Comparison of ENCODE assay signal across 13 cellular contexts in the genomic region with DNA sequence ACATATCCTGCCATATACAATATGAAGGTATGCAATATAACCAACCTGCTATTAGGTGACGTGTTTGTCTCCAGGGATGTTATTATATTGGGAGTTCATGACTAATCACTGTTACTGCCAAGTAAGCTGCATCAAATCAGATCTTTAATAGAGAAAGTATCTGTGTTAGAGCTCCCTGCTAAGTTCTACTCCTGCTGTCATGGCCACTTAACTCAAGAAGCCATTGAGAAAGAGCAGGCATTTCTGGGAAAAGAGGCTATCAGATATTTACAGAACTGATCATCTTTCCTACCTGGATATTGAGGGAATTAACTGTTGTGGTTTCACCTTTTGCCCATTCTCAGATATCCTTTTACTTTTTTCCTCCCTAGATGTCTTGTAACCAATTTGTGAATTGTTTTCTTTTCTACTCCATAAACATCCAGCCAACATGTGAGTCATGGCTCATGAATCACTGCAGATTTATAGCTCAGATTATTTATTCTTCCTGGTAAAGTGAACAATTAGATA.
A peak's percentile ranks its signal among the peaks of the same experiment; 100 is the strongest.
DNase-seq lines count a peak whose midpoint lies in the region; ATAC-seq and TF ChIP-seq lines count a peak whose summit lies in the region.
"Had no signal": no experiment of that assay in that cellular context is flagged by ENCODE, and none has a peak within 500 bp of the region (broad histone marks: within the 10 kb centered on the region; RNA-seq: fewer than 3 reads in every experiment).

No MANE protein-coding gene starts in this region.

- no peak for ATAC-seq in HG02884 (IDR thresholded peaks at IDR 0.05; ENCODE audit: unreplicated experiment)
- ATAC-seq: activated T-cell treated with anti-CD3 and anti-CD28 coated beads, Interleukin-2, amount 50 U/mL, for 4 hours; GM12878 had no signal

- intact Hi-C loops in posterior cingulate gyrus (cut with DNase I), result no loop called here

- H3K9me3 Mint-ChIP-seq in nephron progenitor cell, result peaks cover 8% of the 10 kb centered on the region

- no peaks in the 10 kb centered on the region for H3K27me3 Mint-ChIP-seq in nephron progenitor cell (ENCODE audit: low read depth, poor library complexity)

- H3K36me3 Mint-ChIP-seq in nephron progenitor cell (ENCODE audit: low read depth), result no peaks in the 10 kb centered on the region

- peak overlapping the region; percentile 88 for H3K27ac Mint-ChIP-seq in nephron progenitor cell

- H3K4me3 Mint-ChIP-seq in nephron progenitor cell, result no peak overlapping the region
- H3K4me3 Mint-ChIP-seq: activated T-cell treated with anti-CD3 and anti-CD28 coated beads, Interleukin-2, amount 50 U/mL, for 4 hours had no signal

- TF ChIP-seq CTCF in nephron progenitor cell (IDR thresholded peaks at IDR 0.05), result no peak

- peaks cover 44% of the 10 kb centered on the region for H3K4me1 Mint-ChIP-seq in nephron progenitor cell

- DNase-seq in DMS79 treated with DMSO at 0.1 percent for 48 hours (lab: John Stamatoyannopoulos, UW) (peak; percentile 86), NCI-H187 treated with DMSO at 0.1 percent for 48 hours (lab: John Stamatoyannopoulos, UW) (peak; percentile 44), astrocyte of the hippocampus (ENCODE audit: low read depth, low spot score) (peak; percentile 78), nephron progenitor cell (no peak), posterior cingulate gyrus (no peak), ecto neural progenitor cell (ENCODE audit: low spot score) (no peak), NCI-H524 treated with DMSO at 0.1 percent for 48 hours (lab: John Stamatoyannopoulos, UW) (no peak)
- DNase-seq: activated T-cell treated with anti-CD3 and anti-CD28 coated beads, Interleukin-2, amount 50 U/mL, for 4 hours; caudate nucleus; NCI-H1105 treated with DMSO at 0.1 percent for 48 hours; RPMI8226 had no signal

Comparison
In these comparisons a context has a peak if more than half of its experiments do, and no peak if none do; other contexts are left out.
1. DNase-seq: peak in DMS79 treated with DMSO at 0.1 percent for 48 hours (single experiment), NCI-H187 treated with DMSO at 0.1 percent for 48 hours (single experiment) and astrocyte of the hippocampus (single experiment); none in nephron progenitor cell (single experiment), posterior cingulate gyrus (0 of 10), ecto neural progenitor cell (single experiment) and NCI-H524 treated with DMSO at 0.1 percent for 48 hours (single experiment).